In genomic region chr20:5504061-5504739, GRCh38 we compare ENCODE assay signal across 8 cellular contexts.
DNase-seq lines count a peak whose midpoint lies in the region; ATAC-seq and TF ChIP-seq lines count a peak whose summit lies in the region.

No MANE protein-coding gene starts in this region.

- H3K27me3 ChIP-seq in gastrocnemius medialis = no peaks in the 10 kb centered on the region

- H3K27ac Mint-ChIP-seq in activated naive CD8-positive, alpha-beta T cell treated with anti-CD3 and anti-CD28 coated beads, Interleukin-2, amount 50 U/mL, for 24 hours = no peak overlapping the region

- H3K4me3 Mint-ChIP-seq in activated naive CD8-positive, alpha-beta T cell treated with anti-CD3 and anti-CD28 coated beads, Interleukin-2, amount 50 U/mL, for 24 hours = peak overlapping the region; percentile 21

- intact Hi-C loops in gastrocnemius medialis (cut with DNase I; ENCODE audit: low total_unique reads) = no loop called here

- H3K4me1 ChIP-seq in gastrocnemius medialis = no peaks in the 10 kb centered on the region

- H3K27ac ChIP-seq in gastrocnemius medialis = peak overlapping the region; percentile 34 to 62 (median 48)

- peaks cover 7% of the 10 kb centered on the region for H3K27me3 Mint-ChIP-seq in activated naive CD8-positive, alpha-beta T cell treated with anti-CD3 and anti-CD28 coated beads, Interleukin-2, amount 50 U/mL, for 24 hours

- DNase-seq in D341Med (ENCODE audit: low spot score) (peak; percentile 44), hepatic stellate cell (ENCODE audit: low spot score) (peak; percentile 75), gastrocnemius medialis (peak; percentile 26 to 36), HK-2 (ENCODE audit: unreplicated experiment) (no peak)
- DNase-seq in activated naive CD8-positive, alpha-beta T cell treated with anti-CD3 and anti-CD28 coated beads, Interleukin-2, amount 50 U/mL, for 24 hours = peak; percentile 12

- TF ChIP-seq POLR2A in gastrocnemius medialis (IDR thresholded peaks at IDR 0.05) = no peak

- no peaks in the 10 kb centered on the region for H3K36me3 ChIP-seq in gastrocnemius medialis

- no peaks in the 10 kb centered on the region for H3K36me3 Mint-ChIP-seq in activated naive CD8-positive, alpha-beta T cell treated with anti-CD3 and anti-CD28 coated beads, Interleukin-2, amount 50 U/mL, for 24 hours (ENCODE audit: low read depth)

- in situ Hi-C loops in gastrocnemius medialis (cut with MboI; ENCODE audit: low sequenced_read_pairs in 4 of 4) = no loop called here

- ATAC-seq in HG02798 (IDR thresholded peaks at IDR 0.05; ENCODE audit: poor library complexity, unreplicated experiment) (peak; percentile 85), gastrocnemius medialis (peak; percentile 61 to 73), HG03280 (IDR thresholded peaks at IDR 0.05; ENCODE audit: unreplicated experiment) (no peak), GM21526 (IDR thresholded peaks at IDR 0.05; ENCODE audit: low FRiP score, unreplicated experiment) (no peak)
- peak; percentile 34 for ATAC-seq in activated naive CD8-positive, alpha-beta T cell treated with anti-CD3 and anti-CD28 coated beads, Interleukin-2, amount 50 U/mL, for 24 hours

- no peaks in the 10 kb centered on the region for H3K4me1 Mint-ChIP-seq in activated naive CD8-positive, alpha-beta T cell treated with anti-CD3 and anti-CD28 coated beads, Interleukin-2, amount 50 U/mL, for 24 hours

- no peaks in the 10 kb centered on the region for H3K9me3 Mint-ChIP-seq in activated naive CD8-positive, alpha-beta T cell treated with anti-CD3 and anti-CD28 coated beads, Interleukin-2, amount 50 U/mL, for 24 hours

- TF ChIP-seq CTCF in gastrocnemius medialis (IDR thresholded peaks at IDR 0.05 in 4 of 5, conservative IDR thresholded peaks at IDR 0.05 in 1 of 5) = no peak

- H3K9me3 ChIP-seq in gastrocnemius medialis = no peaks in the 10 kb centered on the region

- H3K4me3 ChIP-seq in gastrocnemius medialis = peak overlapping the region; percentile 52 to 69 (median 60)

Comparison
In these comparisons a context has a peak if more than half of its experiments do, and no peak if none do; other contexts are left out.
1. ATAC-seq: peak in HG02798 (single experiment), activated naive CD8-positive, alpha-beta T cell treated with anti-CD3 and anti-CD28 coated beads, Interleukin-2, amount 50 U/mL, for 24 hours (single experiment) and gastrocnemius medialis (2 of 2); none in HG03280 (single experiment) and GM21526 (single experiment).